ENCODE assay signal across 10 cellular contexts in genomic region chr2:227848586-227848985, GRCh38. TPM values are rescaled to one million over a fixed set of nuclear protein-coding genes. Genes with fewer than 3 reads are reported as not detected.
DNase-seq lines count a peak whose midpoint lies in the region; ATAC-seq and TF ChIP-seq lines count a peak whose summit lies in the region.
"Had no signal": no experiment of that assay in that cellular context is flagged by ENCODE, and none has a peak within 500 bp of the region (broad histone marks: within the 10 kb centered on the region; RNA-seq: fewer than 3 reads in every experiment).

No MANE protein-coding gene starts in this region.

- CTCF ChIA-PET in activated naive CD4-positive, alpha-beta T cell treated with anti-CD3 and anti-CD28 coated beads for 36 hours (lab: Charles Lee), result no interaction called here

- no peaks in the 10 kb centered on the region for H3K36me3 Mint-ChIP-seq in activated naive CD4-positive, alpha-beta T cell treated with anti-CD3 and anti-CD28 coated beads for 36 hours (ENCODE audit: low read depth)
- peaks cover 19% of the 10 kb centered on the region for H3K36me3 Mint-ChIP-seq in activated T-helper 17 cell treated with anti-CD3 and anti-CD28 coated beads, Interleukin-2, amount 50 U/mL, for 72 hours (ENCODE audit: low read depth)
- no peaks in the 10 kb centered on the region for H3K36me3 Mint-ChIP-seq in type B pancreatic cell

- H3K4me1 Mint-ChIP-seq in activated naive CD4-positive, alpha-beta T cell treated with anti-CD3 and anti-CD28 coated beads for 36 hours (ENCODE audit: low read depth), result peaks cover 12% of the 10 kb centered on the region
- peaks cover 32% of the 10 kb centered on the region for H3K4me1 Mint-ChIP-seq in activated T-helper 17 cell treated with anti-CD3 and anti-CD28 coated beads, Interleukin-2, amount 50 U/mL, for 72 hours
- H3K4me1 Mint-ChIP-seq in type B pancreatic cell (ENCODE audit: unreplicated experiment), result no peaks in the 10 kb centered on the region

- no peak for TF ChIP-seq CTCF in type B pancreatic cell (conservative IDR thresholded peaks at IDR 0.05)

- H3K27me3 Mint-ChIP-seq in activated naive CD4-positive, alpha-beta T cell treated with anti-CD3 and anti-CD28 coated beads for 36 hours (ENCODE audit: low read depth), result peaks cover 7% of the 10 kb centered on the region
- no peaks in the 10 kb centered on the region for H3K27me3 Mint-ChIP-seq in activated T-helper 17 cell treated with anti-CD3 and anti-CD28 coated beads, Interleukin-2, amount 50 U/mL, for 72 hours
- no peaks in the 10 kb centered on the region for H3K27me3 Mint-ChIP-seq in type B pancreatic cell

- H3K27ac Mint-ChIP-seq in activated naive CD4-positive, alpha-beta T cell treated with anti-CD3 and anti-CD28 coated beads for 36 hours, result peak overlapping the region; percentile 37
- H3K27ac Mint-ChIP-seq in activated T-helper 17 cell treated with anti-CD3 and anti-CD28 coated beads, Interleukin-2, amount 50 U/mL, for 72 hours, result peak overlapping the region; percentile 95
- H3K27ac Mint-ChIP-seq in type B pancreatic cell, result peak overlapping the region; percentile 55

- no peak overlapping the region for H3K4me3 Mint-ChIP-seq in activated naive CD4-positive, alpha-beta T cell treated with anti-CD3 and anti-CD28 coated beads for 36 hours
- H3K4me3 Mint-ChIP-seq in activated T-helper 17 cell treated with anti-CD3 and anti-CD28 coated beads, Interleukin-2, amount 50 U/mL, for 72 hours, result peak overlapping the region; percentile 85
- H3K4me3 Mint-ChIP-seq in type B pancreatic cell, result no peak overlapping the region

- no peak for DNase-seq in activated naive CD4-positive, alpha-beta T cell treated with anti-CD3 and anti-CD28 coated beads for 36 hours
- DNase-seq in activated naive CD4-positive, alpha-beta T cell (lab: John Stamatoyannopoulos, UW), result no peak
- DNase-seq in type B pancreatic cell (ENCODE audit: extremely low spot score, unreplicated experiment), result no peak
- DNase-seq in foreskin melanocyte, result no peak
- DNase-seq in activated effector memory CD4-positive, alpha-beta T cell treated with Interleukin-2 at 50 U/mL for 16 hours, result no peak
- no peak for DNase-seq in HUDEP-2 (lab: John Stamatoyannopoulos, UW; ENCODE audit: unreplicated experiment in 76 of 76)
- DNase-seq: NCI-H2029 treated with DMSO at 0.1 percent for 48 hours had no signal

- intact Hi-C loops in activated naive CD4-positive, alpha-beta T cell treated with anti-CD3 and anti-CD28 coated beads for 36 hours (cut with micrococcal nuclease), result loop anchor here (1.0 kb wide), 2 partner anchors 22 to 30 kb away; no protein-coding TSS in a partner anchor

- H3K9me3 Mint-ChIP-seq in activated naive CD4-positive, alpha-beta T cell treated with anti-CD3 and anti-CD28 coated beads for 36 hours, result no peaks in the 10 kb centered on the region
- no peaks in the 10 kb centered on the region for H3K9me3 Mint-ChIP-seq in activated T-helper 17 cell treated with anti-CD3 and anti-CD28 coated beads, Interleukin-2, amount 50 U/mL, for 72 hours
- no peaks in the 10 kb centered on the region for H3K9me3 Mint-ChIP-seq in type B pancreatic cell

- peak; percentile 74 for ATAC-seq in HG02798 (IDR thresholded peaks at IDR 0.05; ENCODE audit: poor library complexity, unreplicated experiment)
- peak; percentile 86 for ATAC-seq in activated T-helper 17 cell treated with anti-CD3 and anti-CD28 coated beads, Interleukin-2, amount 50 U/mL, for 72 hours (replicated peaks)

RNA-seq across cellular contexts. Expression of gene DAW1, which starts 22.8 kb away (rescaled TPM):
- total RNA-seq in activated naive CD4-positive, alpha-beta T cell treated with anti-CD3 and anti-CD28 coated beads for 36 hours, result not detected
- under 1 TPM in 1 of 2 donors, not detected in 1; 0.24 TPM for total RNA-seq in activated T-helper 17 cell treated with anti-CD3 and anti-CD28 coated beads, Interleukin-2, amount 50 U/mL, for 72 hours
- 0.80 TPM in 1 of 2 replicates, not detected in the other for total RNA-seq in type B pancreatic cell (ENCODE audit: low replicate concordance)

RNA-seq across cellular contexts. Expression of gene CCL20, which starts 34.9 kb away (rescaled TPM):
- 10 to 100 TPM in 1 of 2 experiments, 1 to 10 TPM in 1; 9.6 to 13.1 TPM for total RNA-seq in activated naive CD4-positive, alpha-beta T cell treated with anti-CD3 and anti-CD28 coated beads for 36 hours
- total RNA-seq in activated T-helper 17 cell treated with anti-CD3 and anti-CD28 coated beads, Interleukin-2, amount 50 U/mL, for 72 hours, result 100 to 1,000 TPM in 1 of 2 donors, 10 to 100 TPM in 1; 36.1 to 137 TPM
- 1.7 and 3.2 TPM in 2 replicates for total RNA-seq in type B pancreatic cell (ENCODE audit: low replicate concordance)
- total RNA-seq: urinary bladder had no signal

Comparison
In these comparisons a context has a peak if more than half of its experiments do, and no peak if none do; other contexts are left out.
1. H3K27ac Mint-ChIP-seq: peak in every context shown above with its lines; median percentile 95 in activated T-helper 17 cell treated with anti-CD3 and anti-CD28 coated beads, Interleukin-2, amount 50 U/mL, for 72 hours; 55 in type B pancreatic cell; 37 in activated naive CD4-positive, alpha-beta T cell treated with anti-CD3 and anti-CD28 coated beads for 36 hours.